In genomic region chr17:37339321-37339720, GRCh38 we compare ENCODE assay signal across 1 cellular context.
TF ChIP-seq lines count a peak whose summit lies in the region.

No MANE protein-coding gene starts in this region.

TF ChIP-seq in A549, 52 proteins besides CTCF, POLR2A, EP300 and RAD21 (continued from another document):
- TF ChIP-seq REST (IDR thresholded peaks at IDR 0.05) (no peak), PBX3 (IDR thresholded peaks at IDR 0.05) (no peak), TP53 (CRISPR knock-in tag; IDR thresholded peaks at IDR 0.05) (no peak), HES2 (IDR thresholded peaks at IDR 0.05) (no peak), ZNF302 (CRISPR knock-in tag; IDR thresholded peaks at IDR 0.05) (no peak), JUN (IDR thresholded peaks at IDR 0.05) (no peak), CBX2 (IDR thresholded peaks at IDR 0.05; ENCODE audit: borderline replicate concordance, low read depth) (no peak), PHF8 (IDR thresholded peaks at IDR 0.05; ENCODE audit: borderline replicate concordance, low read depth) (no peak), SMC3 (IDR thresholded peaks at IDR 0.05) (no peak)
TF ChIP-seq in A549: peak in this region for 0.
